Comparison of ENCODE assay signal across 8 cellular contexts in genomic region chr12:109477185-109477962, GRCh38. TPM values are rescaled to one million over a fixed set of nuclear protein-coding genes. Genes with fewer than 3 reads are reported as not detected.
A peak's percentile ranks its signal among the peaks of the same experiment; 100 is the strongest.
DNase-seq lines count a peak whose midpoint lies in the region; ATAC-seq and TF ChIP-seq lines count a peak whose summit lies in the region.

TSS of gene KCTD10 (minus strand) at chr12:109477300. CDS start at chr12:109477262, 38 bp downstream.
TSS of gene UBE3B (plus strand) at chr12:109477634. CDS start at chr12:109483552, 5,918 bp downstream.

- ATAC-seq in GM19324 (IDR thresholded peaks at IDR 0.05; ENCODE audit: low FRiP score, unreplicated experiment) (peak; percentile 93), HG03457 (IDR thresholded peaks at IDR 0.05; ENCODE audit: unreplicated experiment) (peak; percentile 75)

- TF ChIP-seq CTCF in BE2C (IDR thresholded peaks at IDR 0.05; ENCODE audit: low read depth, low read length) = no peak

- H3K4me3 ChIP-seq in BE2C (ENCODE audit: low read depth, low read length) = peak within 1 kb of the TSS; percentile 84

- H3K36me3 ChIP-seq in BE2C = no peaks in the 10 kb centered on the region

- peak; percentile 94 for DNase-seq in BE2C
- DNase-seq in NCI-H524 (lab: John Stamatoyannopoulos, UW) = peak; percentile 70 to 80
- peak; percentile 72 to 77 for DNase-seq in activated CD4-positive, alpha-beta T cell treated with anti-CD3 and anti-CD28 coated beads for 24 hours (ENCODE audit: low read depth in 2 of 2)
- DNase-seq in cerebellum (ENCODE audit: low spot score) = peak; percentile 93
- DNase-seq in kidney glomerular epithelial cell (lab: John Stamatoyannopoulos, UW) = peak; percentile 83
- DNase-seq in stimulated activated CD4-positive, alpha-beta T cell treated with anti-CD3 and anti-CD28 coated beads, Interleukin-15, amount 100 ng/mL, for 48 hours (ENCODE audit: low read depth in 2 of 2) = peak; percentile 76 to 79

- H3K27me3 ChIP-seq in BE2C = no peaks in the 10 kb centered on the region

- H3K4me1 ChIP-seq in BE2C = no peaks in the 10 kb centered on the region; the same call in 1 of the 2 replicates

- H3K9me3 ChIP-seq in BE2C = no peaks in the 10 kb centered on the region

RNA-seq across cellular contexts. Expression of gene KCTD10, which starts in this region (rescaled TPM):
- 69.5 TPM for polyA plus RNA-seq in BE2C (2012; ENCODE audit: insufficient read depth, insufficient read length, low read depth)
- 48.3 TPM for total RNA-seq in cerebellum

RNA-seq across cellular contexts. Expression of gene UBE3B, which starts in this region (rescaled TPM):
- polyA plus RNA-seq in BE2C (2012; ENCODE audit: insufficient read depth, insufficient read length, low read depth) = 31.0 TPM
- total RNA-seq in cerebellum = 36.1 TPM

Comparison
In these comparisons a context has a peak if more than half of its experiments do, and no peak if none do; other contexts are left out.
1. Peak in every context shown above with its lines: DNase-seq, ATAC-seq and H3K4me3 ChIP-seq.